In the genomic region with DNA sequence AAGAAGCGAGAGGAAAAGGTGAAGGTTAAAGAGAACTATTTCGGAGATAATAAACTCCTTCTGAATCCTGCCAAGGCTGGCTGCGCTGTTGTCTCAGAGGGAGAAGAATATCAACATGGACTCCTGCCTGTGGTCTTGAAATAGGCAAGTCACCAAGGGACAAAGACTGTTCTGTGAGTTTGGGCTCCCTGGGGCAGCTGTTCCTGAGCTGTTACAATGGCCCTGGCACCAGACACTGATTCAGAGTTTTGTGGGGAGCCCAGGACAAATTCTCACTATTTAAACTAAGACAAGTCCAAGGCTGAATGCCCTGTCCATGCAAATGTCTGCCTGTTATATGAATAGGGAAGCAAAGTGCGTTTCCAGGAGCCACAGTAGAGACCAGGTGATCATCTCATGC, we compare ENCODE assay signal across 17 cellular contexts.
DNase-seq lines count a peak whose midpoint lies in the region.
"Had no signal": no experiment of that assay in that cellular context is flagged by ENCODE, and none has a peak within 500 bp of the region (broad histone marks: within the 10 kb centered on the region; RNA-seq: fewer than 3 reads in every experiment).

No MANE protein-coding gene starts in this region.

- DNase-seq in cerebellar cortex (ENCODE audit: low spot score) (peak; percentile 24), myocyte (ENCODE audit: low read depth) (peak; percentile 77), putamen (ENCODE audit: low spot score) (peak; percentile 53), NCI-H1092 (lab: John Stamatoyannopoulos, UW) (no peak), NCI-H1436 treated with DMSO at 0.1 percent for 48 hours (lab: John Stamatoyannopoulos, UW) (no peak), GOT3 (lab: John Stamatoyannopoulos, UW) (no peak), NCI-H2107 treated with DMSO at 0.1 percent for 48 hours (lab: John Stamatoyannopoulos, UW; ENCODE audit: unreplicated experiment) (no peak)
- DNase-seq: CD8-positive, alpha-beta T cell; DMS79 treated with DMSO at 0.1 percent for 48 hours; GDM1; KG1; NCI-H1092 treated with DMSO at 0.1 percent for 48 hours; NCI-H187 treated with DMSO at 0.1 percent for 48 hours; NCI-H2171; NCI-H446 treated with DMSO at 0.1 percent for 48 hours; NCI-H774; PC-9 had no signal

Comparison
In these comparisons a context has a peak if more than half of its experiments do, and no peak if none do; other contexts are left out.
1. DNase-seq: peak in cerebellar cortex (single experiment), myocyte (single experiment) and putamen (single experiment); none in NCI-H1092 (single experiment), NCI-H1436 treated with DMSO at 0.1 percent for 48 hours (single experiment), GOT3 (single experiment) and NCI-H2107 treated with DMSO at 0.1 percent for 48 hours (single experiment).